8 cellular contexts compared by ENCODE assay signal in the genomic region with DNA sequence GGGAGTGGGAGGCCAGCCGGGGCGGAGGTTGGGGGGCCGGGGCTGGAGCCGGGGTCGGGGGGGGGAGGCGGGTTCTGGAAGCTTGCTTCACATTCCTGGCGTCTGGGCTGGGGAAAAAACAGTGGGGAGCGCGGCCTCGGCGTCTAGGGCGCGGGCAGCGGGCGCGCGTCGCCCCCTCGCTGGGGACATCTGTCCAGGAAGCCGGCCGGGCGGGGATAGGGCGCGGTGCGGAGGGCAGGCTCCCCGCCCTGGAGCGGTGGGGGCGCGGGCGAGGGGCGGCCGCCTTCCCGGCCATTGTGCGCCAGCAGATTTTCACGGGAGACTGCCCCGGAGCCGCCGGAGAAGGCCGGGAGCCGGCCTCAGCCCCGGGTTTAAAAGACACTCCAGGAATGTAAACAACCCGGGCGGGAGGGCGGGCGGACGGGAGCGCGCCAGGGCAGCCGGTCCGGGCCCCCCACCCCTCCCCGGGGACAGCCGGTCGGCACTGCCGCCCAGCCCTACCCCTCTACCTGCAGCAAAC. TPM values are rescaled to one million over a fixed set of nuclear protein-coding genes. Genes with fewer than 3 reads are reported as not detected.
DNase-seq lines count a peak whose midpoint lies in the region; ATAC-seq and TF ChIP-seq lines count a peak whose summit lies in the region.

No MANE protein-coding gene starts in this region.

- TF ChIP-seq POLR2A in gastroesophageal sphincter (IDR thresholded peaks at IDR 0.05) = no peak

- H3K14ac ChIP-seq in neuronal stem cell (ENCODE audit: low read length) = no peak overlapping the region

- peak in 1 of 4 experiments; percentile 39 for TF ChIP-seq CTCF in gastroesophageal sphincter (IDR thresholded peaks at IDR 0.05)

- WGBS in gastroesophageal sphincter (ENCODE audit: low coverage in 1 of 2), 2 donors = 0% methylated on average over 10 of the region's 54 CpGs; no CpG with 5 or more reads in 1 of the 2 donors
- WGBS in neuronal stem cell (ENCODE audit: extremely low coverage in 2 of 2, insufficient read length in 2 of 2, insufficient replicate concordance in 1 of 2), 2 donors = no CpG with 5 or more reads among the region's 54 CpGs

- H3K27me3 ChIP-seq in gastroesophageal sphincter (no peaks in the 10 kb centered on the region), neuronal stem cell (ENCODE audit: control insufficient read depth in 3 of 3, insufficient read depth in 3 of 3, low read depth in 1 of 3, low read length in 3 of 3) (peaks cover 0 to 2% (median 0%) of the 10 kb centered on the region in 3 experiments)

- H3K4me2 ChIP-seq in neuronal stem cell (ENCODE audit: insufficient read depth, low read length, poor library complexity, severe bottlenecking) = peak overlapping the region; percentile 99

- H2BK120ac ChIP-seq in neuronal stem cell (ENCODE audit: low read depth, low read length) = no peak overlapping the region

- TF ChIP-seq EP300 in gastroesophageal sphincter (IDR thresholded peaks at IDR 0.05) = no peak

- H3K27ac ChIP-seq in gastroesophageal sphincter = peak overlapping the region; percentile 92 to 99 (median 96)
- H3K27ac ChIP-seq in neuronal stem cell (replicated peaks; ENCODE audit: low read length) = peak overlapping the region; percentile 93

- H3K27me3 Mint-ChIP-seq in activated CD4-positive, alpha-beta memory T cell treated with anti-CD3 and anti-CD28 coated beads, Interleukin-2, amount 10 ng/mL, durations not matched to agents 7 days and 5 days = peaks cover 15% of the 10 kb centered on the region

- no peaks in the 10 kb centered on the region for H3K9me3 ChIP-seq in gastroesophageal sphincter
- no peaks in the 10 kb centered on the region for H3K9me3 ChIP-seq in neuronal stem cell (replicated peaks in 1 of 2; ENCODE audit: control insufficient read depth in 2 of 2, insufficient read depth in 1 of 2, low read depth in 1 of 2, low read length in 2 of 2)

- H3K4me1 ChIP-seq in gastroesophageal sphincter = peaks cover 7 to 63% (median 43%) of the 10 kb centered on the region in 3 donors
- H3K4me1 ChIP-seq in neuronal stem cell (ENCODE audit: control insufficient read depth in 2 of 2, insufficient read depth in 1 of 2, low read depth in 1 of 2, low read length in 2 of 2) = peaks cover 31 to 44% of the 10 kb centered on the region in 2 donors

- H3K4ac ChIP-seq in neuronal stem cell (ENCODE audit: low read length) = no peak overlapping the region

- peak overlapping the region; percentile 35 for H3K23ac ChIP-seq in neuronal stem cell (ENCODE audit: low read depth, low read length, poor library complexity)

- H3K4me1 Mint-ChIP-seq in activated CD4-positive, alpha-beta memory T cell treated with anti-CD3 and anti-CD28 coated beads, Interleukin-2, amount 10 ng/mL, durations not matched to agents 7 days and 5 days = peaks cover 32% of the 10 kb centered on the region

- no peak overlapping the region for H3K27ac Mint-ChIP-seq in activated CD4-positive, alpha-beta memory T cell treated with anti-CD3 and anti-CD28 coated beads, Interleukin-2, amount 10 ng/mL, durations not matched to agents 7 days and 5 days

- peak overlapping the region; percentile 98 for H3K9ac ChIP-seq in neuronal stem cell (ENCODE audit: low read depth, low read length, poor library complexity)

- H2AK5ac ChIP-seq in neuronal stem cell (ENCODE audit: low read depth, low read length) = peak overlapping the region; percentile 62

- CTCF ChIA-PET in activated CD4-positive, alpha-beta memory T cell treated with anti-CD3 and anti-CD28 coated beads, Interleukin-2, amount 10 ng/mL, durations not matched to agents 7 days and 5 days (lab: Charles Lee) = interaction anchor here (1.6 kb wide), 1 partner anchor 125 kb away, joined by 5 read pairs; no protein-coding TSS in a partner anchor

- no peak overlapping the region for H2AFZ ChIP-seq in neuronal stem cell (ENCODE audit: low read length)

- DNase-seq in NCI-H146 (lab: John Stamatoyannopoulos, UW) (peak; percentile 46), NCI-H146 treated with DMSO at 0.1 percent for 48 hours (lab: John Stamatoyannopoulos, UW; ENCODE audit: unreplicated experiment) (no peak), neuronal stem cell (ENCODE audit: low spot score) (peak; percentile 57), mesenteric fat pad (ENCODE audit: low spot score) (no peak), NCI-H82 treated with DMSO at 0.1 percent for 48 hours (lab: John Stamatoyannopoulos, UW; ENCODE audit: unreplicated experiment) (no peak), UCSD-AML1 (lab: John Stamatoyannopoulos, UW; ENCODE audit: unreplicated experiment) (no peak)
- DNase-seq in activated CD4-positive, alpha-beta memory T cell treated with anti-CD3 and anti-CD28 coated beads, Interleukin-2, amount 10 ng/mL, durations not matched to agents 7 days and 5 days = no peak

- H3K4me3 ChIP-seq in gastroesophageal sphincter (peak overlapping the region; percentile 74 to 77), neuronal stem cell (ENCODE audit: low read length in 2 of 2) (peak overlapping the region; percentile 76 to 94)

- no peaks in the 10 kb centered on the region for H3K9me3 Mint-ChIP-seq in activated CD4-positive, alpha-beta memory T cell treated with anti-CD3 and anti-CD28 coated beads, Interleukin-2, amount 10 ng/mL, durations not matched to agents 7 days and 5 days

- H2BK12ac ChIP-seq in neuronal stem cell (ENCODE audit: low read length) = no peak overlapping the region

- POLR2A ChIA-PET in activated CD4-positive, alpha-beta memory T cell treated with anti-CD3 and anti-CD28 coated beads, Interleukin-2, amount 10 ng/mL, durations not matched to agents 7 days and 5 days (lab: Charles Lee) = interaction anchor here (1.0 kb wide), 1 partner anchor 14 kb away, joined by 3 read pairs; no protein-coding TSS in a partner anchor

- H3K36me3 Mint-ChIP-seq in activated CD4-positive, alpha-beta memory T cell treated with anti-CD3 and anti-CD28 coated beads, Interleukin-2, amount 10 ng/mL, durations not matched to agents 7 days and 5 days (ENCODE audit: low read depth) = no peaks in the 10 kb centered on the region

- H3K79me1 ChIP-seq in neuronal stem cell (ENCODE audit: low read depth, low read length) = peaks cover 26% of the 10 kb centered on the region

- H4K91ac ChIP-seq in neuronal stem cell (ENCODE audit: low read depth, low read length, poor library complexity) = no peak overlapping the region

- ATAC-seq in gastroesophageal sphincter = peak; percentile 32

- H3K18ac ChIP-seq in neuronal stem cell (ENCODE audit: low read length) = peak overlapping the region; percentile 98

- peak overlapping the region; percentile 95 for H3K4me3 Mint-ChIP-seq in activated CD4-positive, alpha-beta memory T cell treated with anti-CD3 and anti-CD28 coated beads, Interleukin-2, amount 10 ng/mL, durations not matched to agents 7 days and 5 days

- H2BK5ac ChIP-seq in neuronal stem cell (ENCODE audit: low read length) = peak overlapping the region; percentile 84

- peak overlapping the region; percentile 61 for H2BK15ac ChIP-seq in neuronal stem cell (ENCODE audit: low read length)

- no peak overlapping the region for H4K8ac ChIP-seq in neuronal stem cell (ENCODE audit: low read depth, low read length)

- H3K36me3 ChIP-seq in gastroesophageal sphincter (no peaks in the 10 kb centered on the region), neuronal stem cell (replicated peaks in 1 of 2; ENCODE audit: control insufficient read depth in 2 of 2, insufficient read depth in 2 of 2, low read length in 2 of 2) (peaks cover 0 to 6% of the 10 kb centered on the region in 2 donors)

RNA-seq across cellular contexts. Expression of a gene that starts 1.4 kb away (rescaled TPM):
- total RNA-seq in activated CD4-positive, alpha-beta memory T cell treated with anti-CD3 and anti-CD28 coated beads, Interleukin-2, amount 10 ng/mL, durations not matched to agents 7 days and 5 days = 10 to 100 TPM; 46.9 to 47.0 TPM
- total RNA-seq in gastroesophageal sphincter (10 to 100 TPM; 36.3 to 79.2 (median 67.1) TPM), mesenteric fat pad (81.1 TPM)
- 21.6 TPM for polyA plus RNA-seq in neuronal stem cell (2013, experiment 1 of 2)
- 24.3 TPM for polyA plus RNA-seq in neuronal stem cell (2013, experiment 2 of 2)

Comparison
In these comparisons a context has a peak if more than half of its experiments do, and no peak if none do; other contexts are left out.
1. DNase-seq: peak in NCI-H146 (single experiment) and neuronal stem cell (single experiment); none in NCI-H146 treated with DMSO at 0.1 percent for 48 hours (single experiment), activated CD4-positive, alpha-beta memory T cell treated with anti-CD3 and anti-CD28 coated beads, Interleukin-2, amount 10 ng/mL, durations not matched to agents 7 days and 5 days (single experiment), mesenteric fat pad (single experiment), NCI-H82 treated with DMSO at 0.1 percent for 48 hours (single experiment) and UCSD-AML1 (single experiment).